In genomic region chr20:42097741-42098140, GRCh38 we compare ENCODE assay signal across 12 cellular contexts.
"Had no signal": no experiment of that assay in that cellular context is flagged by ENCODE, and none has a peak within 500 bp of the region (broad histone marks: within the 10 kb centered on the region; RNA-seq: fewer than 3 reads in every experiment).

No MANE protein-coding gene starts in this region.

- H3K4me1 ChIP-seq: SJSA1 had no signal

- ATAC-seq: K562, Panc1, PC-3, Right ventricle myocardium inferior had no signal

- H3K4me3 ChIP-seq: K562, SJSA1, SK-N-MC had no signal

- H3K27ac ChIP-seq: SJSA1, SK-N-MC had no signal

- FAIRE-seq: K562 had no signal

- H3K27ac Mint-ChIP-seq: IgD-negative memory B cell had no signal

- H3K9me3 ChIP-seq: SJSA1 had no signal

- H3K27me3 ChIP-seq: SJSA1 had no signal

- H3K4me1 Mint-ChIP-seq: IgD-negative memory B cell had no signal

- DNase-seq: NCI-H1436; NCI-H2081 treated with DMSO at 0.1 percent for 48 hours; NCI-H2171; NCI-H2227 treated with DMSO at 0.1 percent for 48 hours; NK-92 treated with Interleukin-12 subunit alpha and Interleukin-12 subunit beta, amount 100 ng/mL, for 24 hours; PC-3 had no signal

- H3K36me3 ChIP-seq: SJSA1 had no signal

- H3K36me3 Mint-ChIP-seq: IgD-negative memory B cell had no signal
